ENCODE assay signal across 2 cellular contexts in genomic region chr1:180081474-180081873, GRCh38.
TF ChIP-seq lines count a peak whose summit lies in the region.

No MANE protein-coding gene starts in this region.

TF ChIP-seq in SK-N-SH, 30 proteins besides CTCF, POLR2A, EP300 and RAD21 (continued from another document):
- TF ChIP-seq USF2 (IDR thresholded peaks at IDR 0.05; ENCODE audit: borderline replicate concordance, low read depth, low read length) (no peak), YY1 (IDR thresholded peaks at IDR 0.05; ENCODE audit: low read depth) (no peak), TAF1 (IDR thresholded peaks at IDR 0.05; ENCODE audit: borderline replicate concordance, low read depth, low read length) (no peak), CHD2 (IDR thresholded peaks at IDR 0.05; ENCODE audit: low read length, partially characterized antibody) (no peak), EZH2phosphoT487 (IDR thresholded peaks at IDR 0.05; ENCODE audit: borderline replicate concordance, low read depth) (no peak), ELF1 (IDR thresholded peaks at IDR 0.05) (no peak), TEAD4 (IDR thresholded peaks at IDR 0.05; ENCODE audit: borderline replicate concordance, insufficient read depth) (no peak), USF1 (IDR thresholded peaks at IDR 0.05; ENCODE audit: borderline replicate concordance, low read depth) (no peak)

TF ChIP-seq in SK-N-SH treated with all-trans-retinoic acid at 6 μM for 48 hours, 23 proteins besides CTCF, POLR2A, EP300 and RAD21 (continued from another document):
- no peak for TF ChIP-seq ARNTL (CRISPR knock-in tag; IDR thresholded peaks at IDR 0.05; ENCODE audit: borderline replicate concordance, low read depth)
- no peak for TF ChIP-seq TSHZ2 (CRISPR knock-in tag; IDR thresholded peaks at IDR 0.05)
- TF ChIP-seq GLIS3 (CRISPR knock-in tag; IDR thresholded peaks at IDR 0.05): no peak
- no peak for TF ChIP-seq CSRNP3 (CRISPR knock-in tag; IDR thresholded peaks at IDR 0.05)
